Comparison of ENCODE assay signal across 16 cellular contexts in genomic region chr11:46514370-46514769, GRCh38.
DNase-seq lines count a peak whose midpoint lies in the region; ATAC-seq and TF ChIP-seq lines count a peak whose summit lies in the region.
"Had no signal": no experiment of that assay in that cellular context is flagged by ENCODE, and none has a peak within 500 bp of the region (broad histone marks: within the 10 kb centered on the region; RNA-seq: fewer than 3 reads in every experiment).

No MANE protein-coding gene starts in this region.

- H3K9me3 Mint-ChIP-seq in activated CD8-positive, alpha-beta memory T cell treated with anti-CD3 and anti-CD28 coated beads, Interleukin-2, amount 10 ng/mL, durations not matched to agents 7 days and 5 days (ENCODE audit: low read depth), result no peaks in the 10 kb centered on the region
- H3K9me3 Mint-ChIP-seq in HFFc6, result no peaks in the 10 kb centered on the region
- H3K9me3 Mint-ChIP-seq in endodermal cell, result no peaks in the 10 kb centered on the region
- H3K9me3 Mint-ChIP-seq in nephron progenitor cell, result no peaks in the 10 kb centered on the region
- H3K9me3 Mint-ChIP-seq in activated CD4-positive, alpha-beta memory T cell treated with anti-CD3 and anti-CD28 coated beads for 36 hours, result no peaks in the 10 kb centered on the region
- H3K9me3 Mint-ChIP-seq: activated CD4-positive, alpha-beta T cell treated with anti-CD3 and anti-CD28 coated beads, Interleukin-2, amount 10 ng/mL, durations not matched to agents 7 days and 5 days had no signal

- no peak overlapping the region for H3K9ac ChIP-seq in endodermal cell (ENCODE audit: extremely low read depth, low read length, poor library complexity, severe bottlenecking)

- intact Hi-C loops in activated CD4-positive, alpha-beta memory T cell treated with anti-CD3 and anti-CD28 coated beads for 36 hours (cut with micrococcal nuclease), result no loop called here

- peak overlapping the region; percentile 5 for H3K27ac Mint-ChIP-seq in activated CD8-positive, alpha-beta memory T cell treated with anti-CD3 and anti-CD28 coated beads, Interleukin-2, amount 10 ng/mL, durations not matched to agents 7 days and 5 days
- H3K27ac Mint-ChIP-seq in HFFc6 (peak overlapping the region; percentile 19), endodermal cell (peak overlapping the region; percentile 13), nephron progenitor cell (peak overlapping the region; percentile 22)
- no peak overlapping the region for H3K27ac Mint-ChIP-seq in activated CD4-positive, alpha-beta memory T cell treated with anti-CD3 and anti-CD28 coated beads for 36 hours
- H3K27ac Mint-ChIP-seq: activated CD4-positive, alpha-beta T cell treated with anti-CD3 and anti-CD28 coated beads, Interleukin-2, amount 10 ng/mL, durations not matched to agents 7 days and 5 days had no signal

- H3K4me1 ChIP-seq in endodermal cell (ENCODE audit: control insufficient read depth, insufficient read depth, low read length), result peaks cover 3% of the 10 kb centered on the region

- H3K27ac ChIP-seq in endodermal cell (ENCODE audit: low read depth, low read length), result no peak overlapping the region
- H3K27ac ChIP-seq: thyroid gland had no signal

- ATAC-seq in activated CD8-positive, alpha-beta memory T cell treated with anti-CD3 and anti-CD28 coated beads, Interleukin-2, amount 10 ng/mL, durations not matched to agents 7 days and 5 days, result no peak

- CTCF ChIA-PET in activated CD8-positive, alpha-beta memory T cell treated with anti-CD3 and anti-CD28 coated beads, Interleukin-2, amount 10 ng/mL, durations not matched to agents 7 days and 5 days (lab: Charles Lee), result interaction anchor here (0.8 to 1.2 kb wide), 3 partner anchors 15 to 50 kb away, joined by 3 read pairs; no protein-coding TSS in a partner anchor
- CTCF ChIA-PET in activated CD4-positive, alpha-beta memory T cell treated with anti-CD3 and anti-CD28 coated beads for 36 hours (lab: Charles Lee), result interaction anchor here (0.6 to 1.3 kb wide), 3 partner anchors 15 to 24 kb away, joined by 3 read pairs; no protein-coding TSS in a partner anchor

- 96 to 100% methylated on average over 1 of the region's 1 CpG for WGBS in endodermal cell (ENCODE audit: insufficient coverage in 1 of 2, insufficient read length in 1 of 2), 2 experiments

- DNase-seq in activated CD8-positive, alpha-beta memory T cell treated with anti-CD3 and anti-CD28 coated beads, Interleukin-2, amount 10 ng/mL, durations not matched to agents 7 days and 5 days, result no peak
- no peak for DNase-seq in activated CD8-positive, alpha-beta memory T cell treated with anti-CD3 and anti-CD28 coated beads, Interleukin-2, amount 50 U/mL, for 48 hours
- no peak for DNase-seq in HFFc6
- no peak for DNase-seq in endodermal cell
- DNase-seq in nephron progenitor cell, result no peak
- DNase-seq in NCI-H345 (lab: John Stamatoyannopoulos, UW), result no peak
- DNase-seq in NCI-H2227 (lab: John Stamatoyannopoulos, UW; ENCODE audit: unreplicated experiment), result no peak
- DNase-seq in activated CD4-positive, alpha-beta memory T cell treated with anti-CD3 and anti-CD28 coated beads for 36 hours, result no peak
- DNase-seq: activated CD4-positive, alpha-beta T cell treated with anti-CD3 and anti-CD28 coated beads, Interleukin-2, amount 10 ng/mL, durations not matched to agents 7 days and 5 days; activated effector memory CD4-positive, alpha-beta T cell treated with anti-CD3 and anti-CD28 coated beads, Interleukin-2, amount 50 U/mL, for 16 hours; NCI-H748 treated with DMSO at 0.1 percent for 48 hours; RPMI8226; stimulated activated naive CD4-positive, alpha-beta T cell had no signal

- POLR2A ChIA-PET in activated CD4-positive, alpha-beta memory T cell treated with anti-CD3 and anti-CD28 coated beads for 36 hours (lab: Charles Lee), result no interaction called here

- no peaks in the 10 kb centered on the region for H3K27me3 Mint-ChIP-seq in activated CD8-positive, alpha-beta memory T cell treated with anti-CD3 and anti-CD28 coated beads, Interleukin-2, amount 10 ng/mL, durations not matched to agents 7 days and 5 days
- H3K27me3 Mint-ChIP-seq in HFFc6 (ENCODE audit: insufficient read depth) (no peaks in the 10 kb centered on the region), endodermal cell (ENCODE audit: insufficient read depth) (no peaks in the 10 kb centered on the region), nephron progenitor cell (ENCODE audit: low read depth, poor library complexity) (no peaks in the 10 kb centered on the region)
- H3K27me3 Mint-ChIP-seq in activated CD4-positive, alpha-beta memory T cell treated with anti-CD3 and anti-CD28 coated beads for 36 hours, result no peaks in the 10 kb centered on the region
- H3K27me3 Mint-ChIP-seq: activated CD4-positive, alpha-beta T cell treated with anti-CD3 and anti-CD28 coated beads, Interleukin-2, amount 10 ng/mL, durations not matched to agents 7 days and 5 days had no signal

- no peak overlapping the region for H3K4me3 ChIP-seq in endodermal cell (ENCODE audit: low read length)
- H3K4me3 ChIP-seq: heart right ventricle, thyroid gland had no signal

- peaks cover 38% of the 10 kb centered on the region for H3K36me3 ChIP-seq in endodermal cell (ENCODE audit: control insufficient read depth, insufficient read depth, low read length)
- H3K36me3 ChIP-seq: BE2C, thyroid gland had no signal

- H3K4me3 Mint-ChIP-seq in activated CD8-positive, alpha-beta memory T cell treated with anti-CD3 and anti-CD28 coated beads, Interleukin-2, amount 10 ng/mL, durations not matched to agents 7 days and 5 days, result no peak overlapping the region
- H3K4me3 Mint-ChIP-seq in HFFc6 (no peak overlapping the region), endodermal cell (no peak overlapping the region), nephron progenitor cell (no peak overlapping the region)
- H3K4me3 Mint-ChIP-seq in activated CD4-positive, alpha-beta memory T cell treated with anti-CD3 and anti-CD28 coated beads for 36 hours, result no peak overlapping the region
- H3K4me3 Mint-ChIP-seq: activated CD4-positive, alpha-beta T cell treated with anti-CD3 and anti-CD28 coated beads, Interleukin-2, amount 10 ng/mL, durations not matched to agents 7 days and 5 days had no signal

- no peak for TF ChIP-seq CTCF in HFFc6 (IDR thresholded peaks at IDR 0.05)
- no peak for TF ChIP-seq CTCF in endodermal cell (conservative IDR thresholded peaks at IDR 0.05)
- TF ChIP-seq CTCF in nephron progenitor cell (IDR thresholded peaks at IDR 0.05), result no peak

- peaks cover 5% of the 10 kb centered on the region for H3K4me1 Mint-ChIP-seq in activated CD8-positive, alpha-beta memory T cell treated with anti-CD3 and anti-CD28 coated beads, Interleukin-2, amount 10 ng/mL, durations not matched to agents 7 days and 5 days
- H3K4me1 Mint-ChIP-seq in HFFc6 (ENCODE audit: low read depth) (peaks cover 28% of the 10 kb centered on the region), endodermal cell (peaks cover 15% of the 10 kb centered on the region), nephron progenitor cell (no peaks in the 10 kb centered on the region)
- H3K4me1 Mint-ChIP-seq in activated CD4-positive, alpha-beta memory T cell treated with anti-CD3 and anti-CD28 coated beads for 36 hours (ENCODE audit: low read depth), result peaks cover 10% of the 10 kb centered on the region

- H3K36me3 Mint-ChIP-seq in activated CD8-positive, alpha-beta memory T cell treated with anti-CD3 and anti-CD28 coated beads, Interleukin-2, amount 10 ng/mL, durations not matched to agents 7 days and 5 days, result peaks cover 4% of the 10 kb centered on the region
- H3K36me3 Mint-ChIP-seq in HFFc6 (ENCODE audit: low read depth) (peaks cover 4% of the 10 kb centered on the region; the same call in 1 of the 2 replicates), endodermal cell (ENCODE audit: low read depth) (peaks cover 18% of the 10 kb centered on the region), nephron progenitor cell (ENCODE audit: low read depth) (peaks cover 9% of the 10 kb centered on the region)
- peaks cover 2% of the 10 kb centered on the region for H3K36me3 Mint-ChIP-seq in activated CD4-positive, alpha-beta memory T cell treated with anti-CD3 and anti-CD28 coated beads for 36 hours

- H3K27me3 ChIP-seq in endodermal cell (ENCODE audit: control insufficient read depth, insufficient read depth, low read length, poor library complexity, severe bottlenecking), result no peaks in the 10 kb centered on the region
- H3K27me3 ChIP-seq: BE2C, heart right ventricle, thyroid gland had no signal

- no peaks in the 10 kb centered on the region for H3K9me3 ChIP-seq in endodermal cell (ENCODE audit: control insufficient read depth, low read length)
- H3K9me3 ChIP-seq: BE2C, heart right ventricle, thyroid gland had no signal
